ENCODE assay signal across 1 cellular context in the genomic region with DNA sequence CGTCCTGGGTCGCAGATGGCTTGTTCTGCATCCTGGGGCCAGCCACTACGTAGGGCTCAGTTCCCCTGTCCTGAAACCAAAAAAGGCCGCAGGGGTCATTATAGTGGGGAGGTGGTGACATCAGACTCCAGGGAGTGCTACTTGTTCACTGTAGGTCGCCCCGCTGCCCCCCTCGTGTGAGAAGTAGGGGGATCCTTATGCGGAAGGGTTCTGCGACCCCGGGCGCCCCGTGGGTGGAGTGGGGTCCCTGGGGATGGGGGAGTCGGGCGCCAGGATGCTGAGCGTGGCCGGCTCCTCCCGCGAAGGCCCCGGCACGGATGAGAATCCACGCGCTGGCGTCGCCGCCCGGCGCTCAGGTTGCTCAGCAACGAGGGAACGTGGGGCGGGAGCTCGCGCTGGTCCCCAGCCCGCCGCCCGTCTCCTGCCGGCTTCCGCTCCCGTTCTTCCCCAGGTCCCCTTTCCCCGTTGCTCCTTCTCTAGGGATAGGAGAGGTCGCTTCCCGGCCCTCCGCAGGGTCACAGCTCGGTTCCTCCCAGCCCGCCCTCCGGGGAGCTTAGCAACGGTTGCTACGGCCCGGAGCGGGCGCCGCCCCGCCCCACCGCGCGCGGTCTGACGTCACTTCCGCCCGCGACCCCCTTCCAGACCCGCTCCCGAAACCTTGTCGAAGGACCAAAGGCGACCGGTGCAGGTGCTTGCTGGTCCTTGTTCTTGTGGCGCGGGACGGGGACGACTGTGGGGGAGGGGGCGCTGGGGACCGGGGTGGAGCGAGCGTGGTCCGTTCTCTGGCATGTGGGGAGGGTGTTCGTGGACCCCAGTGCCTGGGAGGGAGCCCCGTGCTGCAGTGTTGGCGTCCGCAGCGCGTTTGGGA.
TF ChIP-seq lines count a peak whose summit lies in the region.

Gene NAT14, plus strand, starts transcription at position 618 of the 868 bp plus-strand sequence. CDS start 521 bp downstream, outside the sequence.

TF ChIP-seq in HEK293, 187 proteins besides CTCF, POLR2A, EP300 and RAD21 (continued from another document):
- TF ChIP-seq ZNF274 (IDR thresholded peaks at IDR 0.05; ENCODE audit: low read length) (no peak), ZNF274 (tag by site-specific recombination; IDR thresholded peaks at IDR 0.05; ENCODE audit: borderline replicate concordance) (no peak), ZNF830 (tag by site-specific recombination; IDR thresholded peaks at IDR 0.05; ENCODE audit: low read depth) (no peak)
